ENCODE assay signal across 8 cellular contexts in the genomic region with DNA sequence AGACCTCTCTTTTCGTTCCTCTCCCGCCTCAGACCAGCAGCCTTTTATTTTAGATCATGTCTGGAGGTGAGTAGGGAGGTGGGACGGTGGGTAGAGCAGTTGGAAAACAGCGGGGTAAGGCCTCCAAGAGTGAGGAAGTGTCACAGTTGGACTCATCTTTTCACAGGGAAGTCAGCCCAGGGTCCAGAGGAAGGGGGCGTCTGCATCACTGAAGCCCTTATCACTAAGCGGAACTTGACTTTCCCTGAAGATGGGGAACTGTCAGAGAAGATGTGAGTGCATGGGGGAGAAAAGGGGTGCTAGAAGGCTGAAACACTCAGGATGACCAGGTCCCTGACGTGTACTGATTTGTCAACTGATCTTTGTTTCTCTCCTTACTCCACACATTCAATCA. TPM values are rescaled to one million over a fixed set of nuclear protein-coding genes. Genes with fewer than 3 reads are reported as not detected.
A peak's percentile ranks its signal among the peaks of the same experiment; 100 is the strongest.
DNase-seq lines count a peak whose midpoint lies in the region; ATAC-seq and TF ChIP-seq lines count a peak whose summit lies in the region.

No MANE protein-coding gene starts in this region.

- H3K9me3 ChIP-seq in PC-9 (ENCODE audit: insufficient read depth, low read depth) (no peaks in the 10 kb centered on the region), neuron (ENCODE audit: low read length) (no peaks in the 10 kb centered on the region)

- TF ChIP-seq CTCF in PC-9 (conservative IDR thresholded peaks at IDR 0.05) (no peak), epithelial cell of esophagus (IDR thresholded peaks at IDR 0.05; ENCODE audit: insufficient read depth, low read depth, low read length, missing control alignments) (no peak), GM20000 (IDR thresholded peaks at IDR 0.05; ENCODE audit: extremely low read depth, missing control alignments) (no peak)

- H3K4me3 ChIP-seq in PC-9, result peak overlapping the region; percentile 76
- peak overlapping the region; percentile 68 for H3K4me3 ChIP-seq in epithelial cell of esophagus (ENCODE audit: low read length)
- H3K4me3 ChIP-seq in neuron (ENCODE audit: low read length), result peak overlapping the region; percentile 80

- peaks cover 14% of the 10 kb centered on the region for H4K20me1 ChIP-seq in PC-9 (ENCODE audit: insufficient read depth)

- POLR2A ChIA-PET in PC-9 (lab: Charles Lee; ENCODE audit: unreplicated experiment), result interaction anchor here (0.6 to 0.8 kb wide), 5 partner anchors 10 to 212 kb away, joined by 3 to 5 read pairs (median 3); partner anchors contain the start of gene OSBPL7
- POLR2A ChIA-PET in HEK293T (lab: Yijun Ruan, JAX), result interaction anchor here (0.6 to 2.6 kb wide), 34 partner anchors 8 to 277 kb away, joined by 3 to 57 read pairs (median 4); partner anchors contain the start of genes CDK5RAP3, KPNB1, OSBPL7 and PNPO

- BruUV-seq in PC-9 (replicated peaks; lab: Mats Ljungman, UMichigan), result TSS peak; percentile 71

- peak overlapping the region; percentile 99 for H3K4me2 ChIP-seq in PC-9

- intact Hi-C loops in PC-9 (cut with micrococcal nuclease; ENCODE audit: unreplicated experiment), result loop anchor here (1.0 kb wide), 1 partner anchor 56 kb away; no protein-coding TSS in a partner anchor

- CTCF ChIA-PET in PC-9 (lab: Charles Lee), result interaction anchor here (0.5 to 1.0 kb wide), 4 partner anchors 10 to 81 kb away, joined by 5 to 6 read pairs (median 5); partner anchors contain the start of gene OSBPL7
- CTCF ChIA-PET in HEK293T (lab: Yijun Ruan, JAX), result interaction anchor here (0.6 to 1.4 kb wide), 6 partner anchors 9 to 115 kb away, joined by 3 to 8 read pairs (median 3); partner anchors contain the start of gene SCRN2

- no peak for DNase-seq in PC-9
- DNase-seq in epithelial cell of esophagus (ENCODE audit: low read depth), result no peak
- DNase-seq in GM20000 (ENCODE audit: low spot score), result no peak
- DNase-seq in NCI-H510A treated with DMSO at 0.1 percent for 48 hours (lab: John Stamatoyannopoulos, UW), result no peak
- DNase-seq in HEK293T (ENCODE audit: extremely low spot score), result no peak

- H3K36me3 ChIP-seq in PC-9 (ENCODE audit: low read depth) (peaks cover 14% of the 10 kb centered on the region), neuron (ENCODE audit: insufficient read depth, low read length) (peaks cover 21% of the 10 kb centered on the region)

- peak overlapping the region; percentile 69 for H2AFZ ChIP-seq in PC-9
- peak overlapping the region; percentile 19 for H2AFZ ChIP-seq in neuron (ENCODE audit: low read depth, low read length)

- no peak overlapping the region for H3K27ac ChIP-seq in PC-9

- no peaks in the 10 kb centered on the region for H3K27me3 ChIP-seq in PC-9 (ENCODE audit: insufficient read depth, low read depth)
- H3K27me3 ChIP-seq in neuron (ENCODE audit: insufficient read depth, low read length), result no peaks in the 10 kb centered on the region

- no peaks in the 10 kb centered on the region for H3K9me2 ChIP-seq in PC-9 (ENCODE audit: insufficient read depth)

- peaks cover 31% of the 10 kb centered on the region for H3K79me2 ChIP-seq in PC-9 (ENCODE audit: low read depth)

- H3F3A ChIP-seq in PC-9 (ENCODE audit: insufficient read depth, low read depth), result peaks cover 41% of the 10 kb centered on the region

- peak; percentile 14 for ATAC-seq in GM21515 (IDR thresholded peaks at IDR 0.05; ENCODE audit: unreplicated experiment)
- no peak for ATAC-seq in HG03097 (IDR thresholded peaks at IDR 0.05; ENCODE audit: low FRiP score, unreplicated experiment)

- H3K4me1 ChIP-seq in PC-9 (replicated peaks; ENCODE audit: insufficient read depth) (peaks cover 20% of the 10 kb centered on the region), neuron (ENCODE audit: insufficient read depth, low read length) (peaks cover 14% of the 10 kb centered on the region)

TF ChIP-seq in HEK293T, 16 proteins besides CTCF, POLR2A, EP300 and RAD21:
- TF ChIP-seq ZNF384 (IDR thresholded peaks at IDR 0.05) (no peak), FOXK2 (IDR thresholded peaks at IDR 0.05) (no peak), ELF4 (IDR thresholded peaks at IDR 0.05) (no peak)
TF ChIP-seq in HEK293T: peak in this region for 0.

RNA-seq across cellular contexts. Expression of gene LRRC46, which starts 0.5 kb away (rescaled TPM):
- total RNA-seq in PC-9 (2021), result 1.5 and 1.9 TPM in 2 replicates

RNA-seq across cellular contexts. Expression of gene MRPL10, which starts 0.6 kb away (rescaled TPM):
- total RNA-seq in PC-9 (2021), result 50.1 and 63.8 TPM in 2 replicates

RNA-seq across cellular contexts. Expression of gene SCRN2, which starts 9.1 kb away (rescaled TPM):
- 31.7 and 43.9 TPM in 2 replicates for total RNA-seq in PC-9 (2021)

RNA-seq across cellular contexts. Expression of gene OSBPL7, which starts 10.3 kb away (rescaled TPM):
- 32.2 and 35.9 TPM in 2 replicates for total RNA-seq in PC-9 (2021)

RNA-seq across cellular contexts. Expression of gene SP6, which starts 19.0 kb away (rescaled TPM):
- 13.3 and 14.9 TPM in 2 replicates for total RNA-seq in PC-9 (2021)
